13 cellular contexts compared by ENCODE assay signal in the genomic region with DNA sequence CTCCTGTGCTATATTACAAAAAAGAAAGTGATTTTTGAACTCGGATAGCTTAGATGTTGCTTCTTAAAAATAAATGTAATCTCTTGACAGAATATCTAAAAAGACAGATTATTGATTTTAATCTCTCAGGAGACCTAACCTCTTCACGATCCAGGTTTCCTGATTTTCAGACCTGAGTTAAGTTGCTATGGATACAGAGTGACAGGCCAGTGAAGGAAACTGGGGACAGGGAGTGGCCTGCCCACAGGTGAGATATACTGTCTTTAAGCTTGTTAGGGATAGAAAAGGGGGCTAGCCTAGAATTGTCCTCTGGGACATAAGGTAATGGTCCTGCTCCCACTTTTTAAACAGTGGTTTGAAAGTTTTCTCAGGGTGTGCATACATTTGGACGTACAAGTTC.
DNase-seq lines count a peak whose midpoint lies in the region; ATAC-seq, FAIRE-seq and TF ChIP-seq lines count a peak whose summit lies in the region.
"Had no signal": no experiment of that assay in that cellular context is flagged by ENCODE, and none has a peak within 500 bp of the region (broad histone marks: within the 10 kb centered on the region; RNA-seq: fewer than 3 reads in every experiment).

No MANE protein-coding gene starts in this region.

- no peak overlapping the region for H3K4me3 ChIP-seq in breast epithelium
- no peak overlapping the region for H3K4me3 ChIP-seq in GM12878
- H3K4me3 ChIP-seq in muscle layer of colon (ENCODE audit: low read depth in 1 of 2, low read length in 2 of 2) = no peak overlapping the region
- no peak overlapping the region for H3K4me3 ChIP-seq in transverse colon

- CTCF ChIA-PET in MCF 10A (lab: Yijun Ruan, JAX) (interaction anchor here (0.6 to 13.3 kb wide), 7 partner anchors 13 to 411 kb away, joined by 3 to 260 read pairs (median 6); a partner anchor contains a TSS), GM12878 (lab: Yijun Ruan, JAX) (interaction anchor here (0.6 to 50.9 kb wide), 10 partner anchors 8 to 532 kb away, joined by 3 to 939 read pairs (median 4); a partner anchor contains a TSS)
- CTCF ChIA-PET in activated naive CD4-positive, alpha-beta T cell treated with anti-CD3 and anti-CD28 coated beads for 36 hours (lab: Charles Lee) = interaction anchor here (0.7 to 6.4 kb wide), 7 partner anchors 10 to 936 kb away, joined by 3 to 54 read pairs (median 5); no protein-coding TSS in a partner anchor

- H3K36me3 Mint-ChIP-seq in MCF 10A (ENCODE audit: insufficient read depth, unreplicated experiment) = peaks cover 6% of the 10 kb centered on the region
- no peaks in the 10 kb centered on the region for H3K36me3 Mint-ChIP-seq in activated naive CD4-positive, alpha-beta T cell treated with anti-CD3 and anti-CD28 coated beads for 36 hours (ENCODE audit: low read depth)

- H3K4me3 Mint-ChIP-seq in MCF 10A (ENCODE audit: unreplicated experiment) = no peak overlapping the region
- H3K4me3 Mint-ChIP-seq in activated naive CD4-positive, alpha-beta T cell treated with anti-CD3 and anti-CD28 coated beads for 36 hours = no peak overlapping the region

- intact Hi-C loops in breast epithelium (cut with DNase I; ENCODE audit: low total_unique reads) (loop anchor here (10.0 kb wide), 1 partner anchor 412 kb away; a partner anchor contains a TSS), MCF 10A (cut with micrococcal nuclease) (loop anchor here (10.0 kb wide), 1 partner anchor 302 kb away; no protein-coding TSS in a partner anchor), GM12878 (cut with micrococcal nuclease; ENCODE audit: unreplicated experiment) (no loop called here), transverse colon (cut with DNase I; ENCODE audit: low total_unique reads) (loop anchor here (2.0 to 10.0 kb wide), 3 partner anchors 50 to 552 kb away; a partner anchor contains a TSS)
- intact Hi-C loops in activated naive CD4-positive, alpha-beta T cell treated with anti-CD3 and anti-CD28 coated beads for 36 hours (cut with micrococcal nuclease) = loop anchor here (5.0 to 10.0 kb wide), 2 partner anchors 484 to 1232 kb away; a partner anchor contains a TSS

- DNase-seq in breast epithelium (ENCODE audit: low spot score in 2 of 2) = no peak
- DNase-seq in MCF 10A (ENCODE audit: unreplicated experiment) = no peak
- DNase-seq in GM12878 (ENCODE audit: low read depth, low spot score) = no peak
- no peak for DNase-seq in transverse colon
- DNase-seq in NCI-H748 (lab: John Stamatoyannopoulos, UW; ENCODE audit: unreplicated experiment) = no peak
- no peak for DNase-seq in activated naive CD4-positive, alpha-beta T cell treated with anti-CD3 and anti-CD28 coated beads for 36 hours
- no peak for DNase-seq in NCI-H526 treated with DMSO at 0.1 percent for 48 hours (lab: John Stamatoyannopoulos, UW)
- DNase-seq: GOT3, hippocampal formation, NCI-H524, retina, SIG-M5 had no signal

- peak overlapping the region; percentile 97 to 99 for H3K27ac ChIP-seq in breast epithelium
- H3K27ac ChIP-seq in GM12878 (ENCODE audit: control insufficient read depth, insufficient read depth) = no peak overlapping the region
- peak overlapping the region; percentile 93 for H3K27ac ChIP-seq in muscle layer of colon (ENCODE audit: low read depth, low read length)
- H3K27ac ChIP-seq in transverse colon = peak overlapping the region; percentile 96 to 100 (median 100)

- H3K9ac ChIP-seq in GM12878 (ENCODE audit: control insufficient read depth, insufficient read depth, low read length) = no peak overlapping the region
- peak overlapping the region; percentile 78 for H3K9ac ChIP-seq in muscle layer of colon (ENCODE audit: low read length)

- TF ChIP-seq EP300 in GM12878 (IDR thresholded peaks at IDR 0.05; ENCODE audit: borderline replicate concordance in 1 of 2, control insufficient read depth in 1 of 2, low read depth in 2 of 2, low read length in 2 of 2) (no peak), transverse colon (IDR thresholded peaks at IDR 0.05; ENCODE audit: low read depth) (no peak)

- H3K27me3 ChIP-seq in breast epithelium (no peaks in the 10 kb centered on the region), GM12878 (replicated peaks in 1 of 2; ENCODE audit: control insufficient read depth in 2 of 2, insufficient read depth in 2 of 2, low read length in 1 of 2) (no peaks in the 10 kb centered on the region), muscle layer of colon (ENCODE audit: control insufficient read depth in 1 of 2, insufficient read depth in 2 of 2, low read length in 2 of 2) (no peaks in the 10 kb centered on the region), transverse colon (no peaks in the 10 kb centered on the region)

- WGBS in GM12878 (ENCODE audit: insufficient coverage, insufficient replicate concordance, low lambda C conversion rate, missing lambda C conversion rate) = 33% methylated on average over 3 of the region's 3 CpGs
- WGBS in transverse colon (ENCODE audit: low coverage in 1 of 2), 2 donors = 76 to 78% methylated on average over 3 of the region's 3 CpGs

- SMC1A ChIA-PET in GM12878 (lab: Charles Lee; ENCODE audit: uncharacterized antibody, unreplicated experiment) = interaction anchor here (0.6 to 12.1 kb wide), 20 partner anchors 10 to 539 kb away, joined by 3 to 234 read pairs (median 7); a partner anchor contains a TSS

- POLR2A ChIA-PET in MCF 10A (lab: Yijun Ruan, JAX) = interaction anchor here (1.0 to 11.7 kb wide), 8 partner anchors 16 to 532 kb away, joined by 3 to 331 read pairs (median 30); a partner anchor contains a TSS
- POLR2A ChIA-PET in GM12878 (lab: Charles Lee) = interaction anchor here (0.5 to 1.1 kb wide), 5 partner anchors 8 to 411 kb away, joined by 3 to 6 read pairs (median 4); no protein-coding TSS in a partner anchor

- H3K27me3 Mint-ChIP-seq in MCF 10A (ENCODE audit: insufficient read depth, unreplicated experiment) = no peaks in the 10 kb centered on the region
- H3K27me3 Mint-ChIP-seq in activated naive CD4-positive, alpha-beta T cell treated with anti-CD3 and anti-CD28 coated beads for 36 hours (ENCODE audit: low read depth) = peaks cover 4% of the 10 kb centered on the region

- peaks cover 8 to 11% of the 10 kb centered on the region in 2 donors for H3K4me1 ChIP-seq in breast epithelium
- peaks cover 41% of the 10 kb centered on the region for H3K4me1 ChIP-seq in GM12878 (ENCODE audit: control insufficient read depth, insufficient read depth, low read length)
- peaks cover 55% of the 10 kb centered on the region for H3K4me1 ChIP-seq in muscle layer of colon (ENCODE audit: insufficient read depth, low read length)
- H3K4me1 ChIP-seq in transverse colon = peaks cover 30 to 46% (median 40%) of the 10 kb centered on the region in 4 donors

- no peaks in the 10 kb centered on the region for H3K36me3 ChIP-seq in breast epithelium
- no peaks in the 10 kb centered on the region for H3K36me3 ChIP-seq in GM12878 (ENCODE audit: control insufficient read depth in 2 of 2, insufficient read depth in 2 of 2, low read length in 1 of 2)
- H3K36me3 ChIP-seq in muscle layer of colon (ENCODE audit: insufficient read depth, low read length) = no peaks in the 10 kb centered on the region
- H3K36me3 ChIP-seq in transverse colon = no peaks in the 10 kb centered on the region

- H3K79me2 ChIP-seq in GM12878 (ENCODE audit: control insufficient read depth, insufficient read depth, low read length) = peaks cover 5% of the 10 kb centered on the region

- H3K9me3 ChIP-seq in breast epithelium (no peaks in the 10 kb centered on the region), GM12878 (replicated peaks; ENCODE audit: control insufficient read depth, insufficient read depth, low read length) (no peaks in the 10 kb centered on the region; the same call in 2 of the 3 replicates), muscle layer of colon (ENCODE audit: low read length) (no peaks in the 10 kb centered on the region), transverse colon (no peaks in the 10 kb centered on the region)

- BruUV-seq in MCF 10A (replicated peaks; lab: Mats Ljungman, UMichigan) (no TSS peak), GM12878 (replicated peaks; lab: Mats Ljungman, UMichigan) (no TSS peak)

- no peaks in the 10 kb centered on the region for H4K20me1 ChIP-seq in GM12878 (ENCODE audit: control insufficient read depth, insufficient read depth)

- FAIRE-seq in GM12878 (lab: Jason Lieb, UNC) = no peak

- TF ChIP-seq RAD21 in GM12878 (IDR thresholded peaks at IDR 0.05; ENCODE audit: insufficient read depth, low read depth, low read length) = no peak

- in situ Hi-C loops in GM12878 (cut with MboI) = no loop called here
- in situ Hi-C loops in transverse colon (cut with MboI; ENCODE audit: low pct_ligation_motif_present in 1 of 4, low pct_unique_long_range_greater_than_20kb in 1 of 4, low sequenced_read_pairs in 3 of 4) = loop anchor here (10.0 to 25.0 kb wide), 9 partner anchors 48 to 924 kb away; a partner anchor contains a TSS

- H3K4me2 ChIP-seq in GM12878 (ENCODE audit: control insufficient read depth, insufficient read depth) = no peak overlapping the region

- H3K27ac Mint-ChIP-seq in MCF 10A (ENCODE audit: low read depth, unreplicated experiment) = no peak overlapping the region
- no peak overlapping the region for H3K27ac Mint-ChIP-seq in activated naive CD4-positive, alpha-beta T cell treated with anti-CD3 and anti-CD28 coated beads for 36 hours

- H3K4me1 Mint-ChIP-seq in MCF 10A (ENCODE audit: insufficient read depth, unreplicated experiment) = peaks cover 44% of the 10 kb centered on the region
- H3K4me1 Mint-ChIP-seq in activated naive CD4-positive, alpha-beta T cell treated with anti-CD3 and anti-CD28 coated beads for 36 hours (ENCODE audit: low read depth) = peaks cover 45% of the 10 kb centered on the region

- no peak overlapping the region for H2AFZ ChIP-seq in GM12878 (ENCODE audit: control insufficient read depth, low read depth, low read length)

- TF ChIP-seq POLR2A in breast epithelium (IDR thresholded peaks at IDR 0.05) = no peak
- no peak for TF ChIP-seq POLR2A in GM12878 (IDR thresholded peaks at IDR 0.05; ENCODE audit: low read depth, low read length)
- no peak for TF ChIP-seq POLR2A in transverse colon (IDR thresholded peaks at IDR 0.05)

- RAD21 ChIA-PET in GM12878 (lab: Charles Lee; ENCODE audit: unreplicated experiment) = interaction anchor here (1.0 to 12.0 kb wide), 8 partner anchors 18 to 533 kb away, joined by 3 to 153 read pairs (median 8); no protein-coding TSS in a partner anchor

- ATAC-seq in GM12878 = no peak

- TF ChIP-seq CTCF in breast epithelium (IDR thresholded peaks at IDR 0.05) (no peak), MCF 10A (IDR thresholded peaks at IDR 0.05; ENCODE audit: unreplicated experiment) (no peak), GM12878 (IDR thresholded peaks at IDR 0.05 in 2 of 3, conservative IDR thresholded peaks at IDR 0.05 in 1 of 3; ENCODE audit: control insufficient read depth in 2 of 3, extremely low read depth in 1 of 3, insufficient read depth in 1 of 3, low read depth in 3 of 3, low read length in 3 of 3) (no peak), transverse colon (IDR thresholded peaks at IDR 0.05) (no peak)

- no peaks in the 10 kb centered on the region for H3K9me3 Mint-ChIP-seq in MCF 10A (ENCODE audit: unreplicated experiment)
- H3K9me3 Mint-ChIP-seq in activated naive CD4-positive, alpha-beta T cell treated with anti-CD3 and anti-CD28 coated beads for 36 hours = no peaks in the 10 kb centered on the region

TF ChIP-seq in GM12878, 131 proteins besides CTCF, POLR2A, EP300 and RAD21 (continues in another document):
- no peak for TF ChIP-seq FOS (IDR thresholded peaks at IDR 0.05; ENCODE audit: borderline replicate concordance, extremely low read depth, insufficient read length)
